Comparison of ENCODE assay signal across 8 cellular contexts in genomic region chr3:45915518-45916231, GRCh38. TPM values are rescaled to one million over a fixed set of nuclear protein-coding genes. Genes with fewer than 3 reads are reported as not detected.
A peak's percentile ranks its signal among the peaks of the same experiment; 100 is the strongest.
DNase-seq lines count a peak whose midpoint lies in the region; TF ChIP-seq lines count a peak whose summit lies in the region.

No MANE protein-coding gene starts in this region.

- H3K27ac Mint-ChIP-seq in glutamatergic neuron (ENCODE audit: unreplicated experiment): no peak overlapping the region

- H3K27me3 Mint-ChIP-seq in glutamatergic neuron (ENCODE audit: unreplicated experiment): peaks cover 3% of the 10 kb centered on the region

- H3K4me1 Mint-ChIP-seq in glutamatergic neuron (ENCODE audit: low read depth, unreplicated experiment): no peaks in the 10 kb centered on the region

- H3K79me2 ChIP-seq in MM.1S (ENCODE audit: low read length): no peaks in the 10 kb centered on the region

- peak overlapping the region; percentile 27 for H3K4me2 ChIP-seq in MM.1S (ENCODE audit: low read depth, low read length)

- H3K9ac ChIP-seq in MM.1S (ENCODE audit: low read length): no peak overlapping the region

- H3K27me3 ChIP-seq in MM.1S (replicated peaks; ENCODE audit: insufficient read depth, low read length): no peaks in the 10 kb centered on the region

- no peaks in the 10 kb centered on the region for H3F3A ChIP-seq in MM.1S (ENCODE audit: insufficient read depth, low read length)

- H3K27ac ChIP-seq in MM.1S (ENCODE audit: low read length): no peak overlapping the region

- DNase-seq in GM10266 (ENCODE audit: extremely low spot score) (peak; percentile 86), H4 (ENCODE audit: low spot score) (peak; percentile 62), MM.1S (peak; percentile 64), activated T-cell treated with anti-CD3 and anti-CD28 coated beads for 4 hours (peak; percentile 72), hepatic stellate cell (ENCODE audit: low spot score) (peak; percentile 87), middle frontal gyrus (ENCODE audit: extremely low spot score, low spot score) (no peak), glutamatergic neuron (no peak)
- peak; percentile 49 to 81 (median 49) for DNase-seq in stimulated activated CD4-positive, alpha-beta T cell treated with anti-CD3 and anti-CD28 coated beads, TNF-alpha, amount 100 ng/mL, for 24 hours (ENCODE audit: low read depth in 3 of 3)

- H3K9me3 ChIP-seq in MM.1S (replicated peaks; ENCODE audit: insufficient read depth, low read length): no peaks in the 10 kb centered on the region

- no peaks in the 10 kb centered on the region for H3K9me2 ChIP-seq in MM.1S (replicated peaks; ENCODE audit: insufficient read depth, low read length)

- TF ChIP-seq CTCF in GM10266 (IDR thresholded peaks at IDR 0.05; ENCODE audit: control insufficient read depth, insufficient read depth, low read depth, missing control alignments) (no peak), MM.1S (IDR thresholded peaks at IDR 0.05; ENCODE audit: low read length) (no peak), glutamatergic neuron (IDR thresholded peaks at IDR 0.05; ENCODE audit: partially characterized antibody, unreplicated experiment) (no peak)

- peaks cover 2% of the 10 kb centered on the region for H3K9me3 Mint-ChIP-seq in glutamatergic neuron (ENCODE audit: unreplicated experiment)

- no peaks in the 10 kb centered on the region for H4K20me1 ChIP-seq in MM.1S (ENCODE audit: insufficient read depth, low read length)

- no peaks in the 10 kb centered on the region for H3K36me3 ChIP-seq in MM.1S (replicated peaks; ENCODE audit: insufficient read depth, low read length)

- H3K36me3 Mint-ChIP-seq in glutamatergic neuron (ENCODE audit: unreplicated experiment): no peaks in the 10 kb centered on the region

- H2AFZ ChIP-seq in MM.1S (ENCODE audit: low read length): no peak overlapping the region

- H3K4me3 ChIP-seq in MM.1S (ENCODE audit: low read length): 0 out of 2 replicates have a peak overlapping the region, but pooled peaks have one; percentile 7

- no peak overlapping the region for H3K4me3 Mint-ChIP-seq in glutamatergic neuron (ENCODE audit: unreplicated experiment)

- 0 out of 2 replicates have a peak, but pooled peaks cover 4% of the 10 kb centered on the region for H3K4me1 ChIP-seq in MM.1S (ENCODE audit: low read length)

RNA-seq across cellular contexts. Expression of gene CXCR6, which starts 27.6 kb away (rescaled TPM):
- total RNA-seq in H4 (2014; rRNA removed; shearing (Covaris generic)): not detected in 2 replicates
- total RNA-seq in glutamatergic neuron (ENCODE audit: unreplicated experiment): not detected

RNA-seq across cellular contexts. Expression of gene CCR9, which starts 29.3 kb away (rescaled TPM):
- total RNA-seq in H4 (2014; rRNA removed; shearing (Covaris generic)): not detected in 2 replicates
- not detected for total RNA-seq in glutamatergic neuron (ENCODE audit: unreplicated experiment)

Comparison
In these comparisons a context has a peak if more than half of its experiments do, and no peak if none do; other contexts are left out.
1. DNase-seq: peak in GM10266 (single experiment), H4 (single experiment), MM.1S (single experiment), activated T-cell treated with anti-CD3 and anti-CD28 coated beads for 4 hours (single experiment), hepatic stellate cell (single experiment) and stimulated activated CD4-positive, alpha-beta T cell treated with anti-CD3 and anti-CD28 coated beads, TNF-alpha, amount 100 ng/mL, for 24 hours (3 of 3); none in middle frontal gyrus (single experiment) and glutamatergic neuron (single experiment).